In the genomic region with DNA sequence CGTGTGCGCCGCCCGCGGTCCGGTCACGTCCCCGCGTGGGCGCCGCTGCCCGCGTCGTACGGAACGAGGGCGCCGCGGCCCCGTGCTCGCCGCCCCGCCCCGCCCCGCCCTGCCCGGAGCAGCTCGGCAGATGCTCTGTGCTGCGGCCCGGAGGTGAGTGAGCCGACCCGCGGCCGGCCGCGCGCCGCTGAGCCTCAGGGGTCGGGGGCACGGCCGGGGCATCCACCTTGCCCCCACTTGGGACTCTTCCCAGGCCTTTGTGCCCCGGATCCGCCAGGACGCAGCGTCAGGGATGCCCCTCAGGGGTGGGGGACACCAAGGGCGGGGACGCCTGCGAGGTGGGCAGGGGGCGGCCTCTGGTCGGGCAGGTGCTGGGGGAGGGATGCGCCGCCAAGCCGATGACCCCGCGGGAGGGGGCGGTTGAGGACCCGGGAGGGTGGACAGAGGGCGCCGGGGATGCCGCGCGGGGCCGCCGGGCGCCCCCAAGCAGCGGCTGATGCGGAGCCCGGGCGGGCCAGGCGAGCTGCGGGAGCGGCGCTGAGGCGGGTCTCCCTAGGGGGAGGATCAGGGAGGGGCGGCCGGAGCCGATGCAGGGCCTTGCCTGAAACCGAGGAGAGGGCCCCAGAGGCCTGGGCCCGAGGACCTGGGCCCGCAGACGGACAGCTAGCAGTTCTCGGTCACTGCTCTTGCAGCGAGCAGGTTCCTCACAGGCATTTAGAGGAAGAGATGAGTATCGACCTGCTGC, we compare ENCODE assay signal across 8 cellular contexts. TPM values are rescaled to one million over a fixed set of nuclear protein-coding genes. Genes with fewer than 3 reads are reported as not detected.
A peak's percentile ranks its signal among the peaks of the same experiment; 100 is the strongest.
DNase-seq lines count a peak whose midpoint lies in the region; ATAC-seq and TF ChIP-seq lines count a peak whose summit lies in the region.

A gene (plus strand): TSS at position 102 of the 745 bp plus-strand sequence. CDS start 25,177 bp downstream, outside the sequence.

- no peaks in the 10 kb centered on the region for H3K9me3 ChIP-seq in endodermal cell (ENCODE audit: control insufficient read depth, low read length)
- H3K9me3 ChIP-seq in mucosa of rectum (ENCODE audit: control insufficient read depth in 2 of 2, low read length in 2 of 2), result no peaks in the 10 kb centered on the region

- DNase-seq in NCI-H1436 (lab: John Stamatoyannopoulos, UW), result peak; percentile 22
- no peak for DNase-seq in NCI-H1436 treated with DMSO at 0.1 percent for 48 hours (lab: John Stamatoyannopoulos, UW)
- DNase-seq in WTC11 (ENCODE audit: low spot score), result peak; percentile 51
- peak; percentile 82 for DNase-seq in endodermal cell
- no peak for DNase-seq in type B pancreatic cell (ENCODE audit: extremely low spot score, unreplicated experiment)

- H3K27me3 Mint-ChIP-seq in WTC11 (ENCODE audit: low read depth), result peaks cover 46% of the 10 kb centered on the region
- H3K27me3 Mint-ChIP-seq in endodermal cell (ENCODE audit: insufficient read depth), result peaks cover 36% of the 10 kb centered on the region
- H3K27me3 Mint-ChIP-seq in type B pancreatic cell, result peaks cover 18% of the 10 kb centered on the region

- H3K9me3 Mint-ChIP-seq in WTC11 (no peaks in the 10 kb centered on the region), endodermal cell (no peaks in the 10 kb centered on the region), type B pancreatic cell (no peaks in the 10 kb centered on the region)

- peak within 1 kb of the TSS; percentile 84 for H3K4me3 Mint-ChIP-seq in WTC11
- peak within 1 kb of the TSS; percentile 65 for H3K4me3 Mint-ChIP-seq in endodermal cell
- peak within 1 kb of the TSS; percentile 92 for H3K4me3 Mint-ChIP-seq in type B pancreatic cell

- H3K36me3 Mint-ChIP-seq in WTC11 (no peaks in the 10 kb centered on the region), endodermal cell (ENCODE audit: low read depth) (peaks cover 4% of the 10 kb centered on the region), type B pancreatic cell (peaks cover 3% of the 10 kb centered on the region)

- no peak for TF ChIP-seq CTCF in WTC11 (IDR thresholded peaks at IDR 0.05)
- TF ChIP-seq CTCF in endodermal cell (conservative IDR thresholded peaks at IDR 0.05), result no peak
- TF ChIP-seq CTCF in type B pancreatic cell (conservative IDR thresholded peaks at IDR 0.05), result no peak

- POLR2A ChIA-PET in WTC11 (lab: Charles Lee), result no interaction called here

- H3K27ac Mint-ChIP-seq in WTC11 (no peak within 1 kb of the TSS), endodermal cell (peak within 1 kb of the TSS; percentile 35), type B pancreatic cell (peak within 1 kb of the TSS; percentile 77)

- H3K36me3 ChIP-seq in endodermal cell (ENCODE audit: control insufficient read depth, insufficient read depth, low read length) (no peaks in the 10 kb centered on the region), mucosa of rectum (ENCODE audit: control insufficient read depth in 2 of 2, insufficient read depth in 2 of 2, low read length in 2 of 2) (no peaks in the 10 kb centered on the region)

- ATAC-seq in HG03025 (IDR thresholded peaks at IDR 0.05; ENCODE audit: low FRiP score, unreplicated experiment) (peak; percentile 12), WTC11 (peak; percentile 54), HG03432 (IDR thresholded peaks at IDR 0.05; ENCODE audit: unreplicated experiment) (no peak)

- H3K27ac ChIP-seq in endodermal cell (ENCODE audit: low read depth, low read length) (no peak within 1 kb of the TSS), mucosa of rectum (ENCODE audit: low read depth in 2 of 2, low read length in 2 of 2) (no peak within 1 kb of the TSS)

- H3K4me1 Mint-ChIP-seq in WTC11 (peaks cover 17% of the 10 kb centered on the region), endodermal cell (peaks cover 12% of the 10 kb centered on the region), type B pancreatic cell (ENCODE audit: unreplicated experiment) (peaks cover 17% of the 10 kb centered on the region)

- CTCF ChIA-PET in WTC11 (lab: Charles Lee), result interaction anchor here (0.6 to 3.9 kb wide), 24 partner anchors 13 to 537 kb away, joined by 3 to 36 read pairs (median 4); a partner anchor contains a TSS

- H3K9ac ChIP-seq in endodermal cell (ENCODE audit: extremely low read depth, low read length, poor library complexity, severe bottlenecking) (peak within 1 kb of the TSS; percentile 49), mucosa of rectum (ENCODE audit: low read depth in 1 of 2, low read length in 2 of 2) (peak within 1 kb of the TSS; percentile 18 to 56)

- peak within 1 kb of the TSS; percentile 81 for H3K4me3 ChIP-seq in endodermal cell (ENCODE audit: low read length)
- peak within 1 kb of the TSS; percentile 69 to 70 for H3K4me3 ChIP-seq in mucosa of rectum (ENCODE audit: low read length in 2 of 2)

- no peaks in the 10 kb centered on the region for H3K4me1 ChIP-seq in endodermal cell (ENCODE audit: control insufficient read depth, insufficient read depth, low read length)
- peaks cover 4 to 7% of the 10 kb centered on the region in 2 donors for H3K4me1 ChIP-seq in mucosa of rectum (ENCODE audit: control insufficient read depth in 2 of 2, insufficient read depth in 2 of 2, low read length in 2 of 2)

- peaks cover 22% of the 10 kb centered on the region for H3K27me3 ChIP-seq in endodermal cell (ENCODE audit: control insufficient read depth, insufficient read depth, low read length, poor library complexity, severe bottlenecking)
- peaks cover 9 to 12% of the 10 kb centered on the region in 2 donors for H3K27me3 ChIP-seq in mucosa of rectum (ENCODE audit: control insufficient read depth in 2 of 2, insufficient read depth in 2 of 2, low read length in 2 of 2)

- WGBS in endodermal cell (ENCODE audit: insufficient coverage in 1 of 2, insufficient read length in 1 of 2), 2 experiments, result 0 to 1% methylated on average over 24 to 83 of the region's 83 CpGs

TF ChIP-seq in WTC11, 78 proteins besides CTCF, POLR2A, EP300 and RAD21:
- TF ChIP-seq, protein P1, sequence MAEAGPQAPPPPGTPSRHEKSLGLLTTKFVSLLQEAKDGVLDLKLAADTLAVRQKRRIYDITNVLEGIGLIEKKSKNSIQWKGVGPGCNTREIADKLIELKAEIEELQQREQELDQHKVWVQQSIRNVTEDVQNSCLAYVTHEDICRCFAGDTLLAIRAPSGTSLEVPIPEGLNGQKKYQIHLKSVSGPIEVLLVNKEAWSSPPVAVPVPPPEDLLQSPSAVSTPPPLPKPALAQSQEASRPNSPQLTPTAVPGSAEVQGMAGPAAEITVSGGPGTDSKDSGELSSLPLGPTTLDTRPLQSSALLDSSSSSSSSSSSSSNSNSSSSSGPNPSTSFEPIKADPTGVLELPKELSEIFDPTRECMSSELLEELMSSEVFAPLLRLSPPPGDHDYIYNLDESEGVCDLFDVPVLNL (CRISPR knock-in tag; IDR thresholded peaks at IDR 0.05; ENCODE audit: borderline replicate concordance, low read depth), result no peak
- TF ChIP-seq ZNF121 (CRISPR knock-in tag; IDR thresholded peaks at IDR 0.05), result peak; percentile 6; the same call in 1 of the 2 replicates
TF ChIP-seq in WTC11: peak in this region for 1.

RNA-seq across cellular contexts. Expression of the gene that starts here (rescaled TPM):
- total RNA-seq in WTC11 (2021) (9.9 to 11.4 TPM (median 11.0 TPM) in 3 replicates), endodermal cell (10 to 100 TPM; 16.7 to 17.9 TPM), type B pancreatic cell (ENCODE audit: low replicate concordance) (8.7 and 14.4 TPM in 2 replicates)
- 26.0 TPM for polyA plus RNA-seq in endodermal cell (2013, experiment 1 of 2)
- 28.0 TPM for polyA plus RNA-seq in endodermal cell (2013, experiment 2 of 2)

Comparison
In these comparisons a context has a peak if more than half of its experiments do, and no peak if none do; other contexts are left out.
1. DNase-seq: peak in NCI-H1436 (single experiment), WTC11 (single experiment) and endodermal cell (single experiment); none in NCI-H1436 treated with DMSO at 0.1 percent for 48 hours (single experiment) and type B pancreatic cell (single experiment).
2. Peak in every context shown above with its lines, with median percentiles within 50 percentile points of each other: H3K4me3 Mint-ChIP-seq.